ENCODE assay signal across 10 cellular contexts in genomic region chr20:47273591-47274235, GRCh38.
DNase-seq lines count a peak whose midpoint lies in the region; ATAC-seq and TF ChIP-seq lines count a peak whose summit lies in the region.
"Had no signal": no experiment of that assay in that cellular context is flagged by ENCODE, and none has a peak within 500 bp of the region (broad histone marks: within the 10 kb centered on the region; RNA-seq: fewer than 3 reads in every experiment).

No MANE protein-coding gene starts in this region.

- peak overlapping the region in 9 of 10 donors; percentile 42 to 89 (median 67) for H3K27ac ChIP-seq in heart right ventricle
- peak overlapping the region; percentile 40 for H3K27ac ChIP-seq in muscle layer of colon (ENCODE audit: low read depth, low read length)
- H3K27ac ChIP-seq in aorta (ENCODE audit: low read depth in 1 of 2, low read length in 2 of 2): peak overlapping the region; percentile 88 to 96
- H3K27ac ChIP-seq in neural progenitor cell: no peak overlapping the region

- no peak overlapping the region for H2AFZ ChIP-seq in neural progenitor cell (replicated peaks)

- H3K4me1 Mint-ChIP-seq in central memory CD8-positive, alpha-beta T cell: peaks cover 15% of the 10 kb centered on the region
- peaks cover 8% of the 10 kb centered on the region for H3K4me1 Mint-ChIP-seq in neural progenitor cell

- intact Hi-C loops in heart right ventricle (cut with DNase I) (loop anchor here (1.0 to 10.0 kb wide), 13 partner anchors 44 to 351 kb away; partner anchors contain the start of gene ZMYND8 (in 1 of the 10)), cardiac septum (cut with DNase I) (loop anchor here (1.0 to 10.0 kb wide), 3 partner anchors 111 to 349 kb away; partner anchors contain the start of gene NCOA3), aorta (cut with DNase I) (loop anchor here (1.0 to 10.0 kb wide), 9 partner anchors 41 to 371 kb away; no protein-coding TSS in a partner anchor)

- H3K4me2 ChIP-seq in neural progenitor cell: no peak overlapping the region

- H3K79me2 ChIP-seq in neural progenitor cell (ENCODE audit: low read depth): peaks cover 94% of the 10 kb centered on the region

- no peak for DNase-seq in heart right ventricle
- DNase-seq in cardiac septum (ENCODE audit: low spot score): no peak
- no peak for DNase-seq in central memory CD8-positive, alpha-beta T cell (ENCODE audit: low spot score in 2 of 2)
- DNase-seq in aorta: no peak
- no peak for DNase-seq in NCI-H1048 (lab: John Stamatoyannopoulos, UW)
- DNase-seq in neural progenitor cell (ENCODE audit: low spot score): no peak
- DNase-seq: left colon had no signal

- H4K20me1 ChIP-seq in neural progenitor cell (ENCODE audit: low read depth): peaks cover 17% of the 10 kb centered on the region

- H3K27me3 Mint-ChIP-seq in central memory CD8-positive, alpha-beta T cell: no peaks in the 10 kb centered on the region
- peaks cover 5% of the 10 kb centered on the region for H3K27me3 Mint-ChIP-seq in neural progenitor cell (ENCODE audit: insufficient read depth, low read depth)

- no peak overlapping the region for H3K9ac ChIP-seq in muscle layer of colon (ENCODE audit: low read length)
- no peak overlapping the region for H3K9ac ChIP-seq in neural progenitor cell

- H3K36me3 ChIP-seq in heart right ventricle: peaks cover 0 to 68% (median 9%) of the 10 kb centered on the region in 9 donors
- peaks cover 8% of the 10 kb centered on the region for H3K36me3 ChIP-seq in muscle layer of colon (ENCODE audit: insufficient read depth, low read length)
- no peaks in the 10 kb centered on the region for H3K36me3 ChIP-seq in aorta (ENCODE audit: control insufficient read depth in 1 of 2, insufficient read depth in 2 of 2, low read length in 1 of 2)
- H3K36me3 ChIP-seq in neural progenitor cell: no peaks in the 10 kb centered on the region

- H3K4me1 ChIP-seq in heart right ventricle (peaks cover 10 to 55% (median 51%) of the 10 kb centered on the region in 9 donors), muscle layer of colon (ENCODE audit: insufficient read depth, low read length) (peaks cover 25% of the 10 kb centered on the region), aorta (ENCODE audit: control insufficient read depth in 1 of 2, insufficient read depth in 2 of 2, low read length in 2 of 2) (peaks cover 2 to 7% of the 10 kb centered on the region in 2 donors), neural progenitor cell (no peaks in the 10 kb centered on the region)

- H3F3A ChIP-seq in neural progenitor cell (ENCODE audit: low read depth): peaks cover 28% of the 10 kb centered on the region

- H3K9me3 ChIP-seq in heart right ventricle: no peaks in the 10 kb centered on the region
- H3K9me3 ChIP-seq in muscle layer of colon (ENCODE audit: low read length): no peaks in the 10 kb centered on the region
- no peaks in the 10 kb centered on the region for H3K9me3 ChIP-seq in aorta (ENCODE audit: control insufficient read depth, low read length)
- H3K9me3 ChIP-seq in neural progenitor cell (ENCODE audit: low read depth): no peaks in the 10 kb centered on the region

- peak overlapping the region; percentile 67 for H3K27ac Mint-ChIP-seq in central memory CD8-positive, alpha-beta T cell (ENCODE audit: low read depth)
- H3K27ac Mint-ChIP-seq in neural progenitor cell: no peak overlapping the region

- no peak for ATAC-seq in heart right ventricle
- ATAC-seq in central memory CD8-positive, alpha-beta T cell (replicated peaks; ENCODE audit: extremely low read depth, poor library complexity, severe bottlenecking): no peak
- ATAC-seq in aorta (ENCODE audit: low FRiP score): no peak
- no peak for ATAC-seq in HG03139 (IDR thresholded peaks at IDR 0.05; ENCODE audit: unreplicated experiment)

- no peak overlapping the region for H3K4me3 Mint-ChIP-seq in central memory CD8-positive, alpha-beta T cell
- no peak overlapping the region for H3K4me3 Mint-ChIP-seq in neural progenitor cell
- H3K4me3 Mint-ChIP-seq: CD14-positive monocyte had no signal

- no peaks in the 10 kb centered on the region for H3K9me3 Mint-ChIP-seq in central memory CD8-positive, alpha-beta T cell
- no peaks in the 10 kb centered on the region for H3K9me3 Mint-ChIP-seq in neural progenitor cell
- H3K9me3 Mint-ChIP-seq: CD14-positive monocyte had no signal

- H3K27me3 ChIP-seq in heart right ventricle (no peaks in the 10 kb centered on the region), muscle layer of colon (ENCODE audit: control insufficient read depth in 1 of 2, insufficient read depth in 2 of 2, low read length in 2 of 2) (no peaks in the 10 kb centered on the region), aorta (ENCODE audit: control insufficient read depth in 1 of 2, insufficient read depth in 2 of 2, low read length in 1 of 2) (no peaks in the 10 kb centered on the region), neural progenitor cell (no peaks in the 10 kb centered on the region)

- WGBS in heart right ventricle, 2 donors: 92 to 98% methylated on average over 2 of the region's 2 CpGs
- 53 to 54% methylated on average over 2 of the region's 2 CpGs for WGBS in aorta, 2 donors

- no peak for TF ChIP-seq CTCF in heart right ventricle (IDR thresholded peaks at IDR 0.05)
- TF ChIP-seq CTCF in neural progenitor cell (IDR thresholded peaks at IDR 0.05): no peak

- H3K36me3 Mint-ChIP-seq in central memory CD8-positive, alpha-beta T cell (ENCODE audit: insufficient read depth): peaks cover 40% of the 10 kb centered on the region
- H3K36me3 Mint-ChIP-seq in neural progenitor cell: peaks cover 17% of the 10 kb centered on the region

- H3K4me3 ChIP-seq in heart right ventricle (no peak overlapping the region), muscle layer of colon (ENCODE audit: low read depth in 1 of 2, low read length in 2 of 2) (no peak overlapping the region), aorta (ENCODE audit: low read length in 2 of 2) (no peak overlapping the region), neural progenitor cell (no peak overlapping the region)
